In genomic region chr11:60390389-60390788, GRCh38 we compare ENCODE assay signal across 16 cellular contexts.
"Had no signal": no experiment of that assay in that cellular context is flagged by ENCODE, and none has a peak within 500 bp of the region (broad histone marks: within the 10 kb centered on the region; RNA-seq: fewer than 3 reads in every experiment).

No MANE protein-coding gene starts in this region.

- H3K36me3 Mint-ChIP-seq: natural killer cell, WTC11 had no signal

- H3K4me1 Mint-ChIP-seq: natural killer cell had no signal

- DNase-seq: activated CD4-positive, alpha-beta T cell treated with anti-CD3 and anti-CD28 coated beads for 48 hours; activated CD8-positive, alpha-beta T cell treated with anti-CD3 and anti-CD28 coated beads for 36 hours; activated effector memory CD4-positive, alpha-beta T cell treated with Interleukin-2 at 50 U/mL for 16 hours; activated naive CD4-positive, alpha-beta T cell treated with anti-CD3 and anti-CD28 coated beads, Interleukin-2, amount 50 U/mL, for 16 hours; activated T-cell treated with anti-CD3 and anti-CD28 coated beads, Interleukin-2, amount 50 U/mL, for 4 hours; adrenal gland; erythroblast; left colon; natural killer cell; stimulated activated CD4-positive, alpha-beta T cell treated with anti-CD3 and anti-CD28 coated beads, Interleukin-12 subunit alpha, Interleukin-12 subunit beta, amount 100 ng/mL, for 4 hours; stimulated activated CD4-positive, alpha-beta T cell treated with anti-CD3 and anti-CD28 coated beads, Interleukin-2, amount 100 ng/mL, for 24 hours; tibial artery had no signal

- ATAC-seq: activated CD8-positive, alpha-beta T cell treated with anti-CD3 and anti-CD28 coated beads for 36 hours; activated T-cell treated with anti-CD3 and anti-CD28 coated beads, Interleukin-2, amount 50 U/mL, for 4 hours; gastroesophageal sphincter; left colon; natural killer cell; WTC11 had no signal

- H3K27me3 ChIP-seq: adrenal gland, gastroesophageal sphincter, neutrophil, tibial artery, vagina had no signal

- H3K27ac Mint-ChIP-seq: activated CD8-positive, alpha-beta T cell treated with anti-CD3 and anti-CD28 coated beads for 36 hours; natural killer cell; WTC11 had no signal

- H3K36me3 ChIP-seq: adrenal gland, gastroesophageal sphincter, neutrophil, tibial artery, vagina had no signal

- H3K9me3 ChIP-seq: adrenal gland, gastroesophageal sphincter, neutrophil, tibial artery, vagina had no signal

- H3K4me3 ChIP-seq: adrenal gland, gastroesophageal sphincter, tibial artery, vagina had no signal

- H3K4me1 ChIP-seq: adrenal gland, gastroesophageal sphincter, tibial artery, vagina had no signal

- H3K9me3 Mint-ChIP-seq: activated CD8-positive, alpha-beta T cell treated with anti-CD3 and anti-CD28 coated beads for 36 hours; activated T-cell treated with anti-CD3 and anti-CD28 coated beads, Interleukin-2, amount 50 U/mL, for 4 hours; natural killer cell had no signal

- H3K27ac ChIP-seq: gastroesophageal sphincter, neutrophil, tibial artery, vagina had no signal

- H3K4me3 Mint-ChIP-seq: activated CD8-positive, alpha-beta T cell treated with anti-CD3 and anti-CD28 coated beads for 36 hours; activated T-cell treated with anti-CD3 and anti-CD28 coated beads, Interleukin-2, amount 50 U/mL, for 4 hours; natural killer cell; WTC11 had no signal
